ENCODE assay signal across 1 cellular context in genomic region chr19:46868444-46868843, GRCh38.
TF ChIP-seq lines count a peak whose summit lies in the region.

No MANE protein-coding gene starts in this region.

TF ChIP-seq in A549, 52 proteins besides CTCF, POLR2A, EP300 and RAD21 (continued from another document):
- TF ChIP-seq REST (IDR thresholded peaks at IDR 0.05) = no peak
- TF ChIP-seq BCL3 (IDR thresholded peaks at IDR 0.05) = no peak
- TF ChIP-seq GATA3 (IDR thresholded peaks at IDR 0.05; ENCODE audit: borderline replicate concordance) = no peak
- no peak for TF ChIP-seq EHMT2 (IDR thresholded peaks at IDR 0.05; ENCODE audit: low read depth)
- no peak for TF ChIP-seq CBX2 (IDR thresholded peaks at IDR 0.05; ENCODE audit: borderline replicate concordance, low read depth)
- no peak for TF ChIP-seq CHD4 (IDR thresholded peaks at IDR 0.05; ENCODE audit: borderline replicate concordance)
- no peak for TF ChIP-seq TFCP2L1 (CRISPR knock-in tag; IDR thresholded peaks at IDR 0.05)
- TF ChIP-seq ZC3H11A (IDR thresholded peaks at IDR 0.05) = no peak
- no peak for TF ChIP-seq SREBF2 (IDR thresholded peaks at IDR 0.05)
- no peak for TF ChIP-seq FOXS1 (CRISPR knock-in tag; IDR thresholded peaks at IDR 0.05)
TF ChIP-seq in A549: peak in this region for 0.
